Comparison of ENCODE assay signal across 22 cellular contexts in the genomic region with DNA sequence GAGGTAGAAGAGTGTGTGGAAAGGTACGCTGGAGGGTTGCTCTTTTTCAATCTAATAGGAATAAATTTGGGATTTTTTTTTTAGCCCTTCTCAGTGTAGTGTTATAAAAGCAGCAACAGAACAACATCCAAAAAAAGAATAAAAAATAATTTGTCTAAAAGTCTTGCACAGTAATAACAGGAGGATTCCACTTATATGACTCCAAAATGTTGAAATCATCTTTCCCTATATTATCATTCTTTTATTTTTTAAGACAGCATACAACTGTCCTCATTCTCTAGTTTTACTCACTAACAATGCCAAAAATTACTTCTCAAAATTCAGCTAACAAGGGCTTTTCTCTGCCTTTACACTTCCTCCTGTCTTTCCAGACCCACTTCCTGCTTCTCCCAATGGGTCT. TPM values are rescaled to one million over a fixed set of nuclear protein-coding genes. Genes with fewer than 3 reads are reported as not detected.
DNase-seq lines count a peak whose midpoint lies in the region; ATAC-seq, FAIRE-seq and TF ChIP-seq lines count a peak whose summit lies in the region.
"Had no signal": no experiment of that assay in that cellular context is flagged by ENCODE, and none has a peak within 500 bp of the region (broad histone marks: within the 10 kb centered on the region; RNA-seq: fewer than 3 reads in every experiment).

No MANE protein-coding gene starts in this region.

- H3K4me3 ChIP-seq in K562, result no peak overlapping the region
- H3K4me3 ChIP-seq: gastroesophageal sphincter, psoas muscle, upper lobe of right lung had no signal

- H3K27ac Mint-ChIP-seq in T-helper 1 cell treated with Interleukin-12 subunit alpha and Interleukin-12 subunit beta and Interleukin-4 antibody, amounts not matched to agents 30 μg/mL and 1 μg/mL, for 36 hours, result peak overlapping the region; percentile 71
- H3K27ac Mint-ChIP-seq in HFFc6 (peak overlapping the region; percentile 7; the same call in 1 of the 2 replicates), nephron (peak overlapping the region in 2 of 3 experiments; percentile 11 to 59)
- H3K27ac Mint-ChIP-seq: nephron progenitor cell had no signal

- WGBS in K562 (ENCODE audit: insufficient coverage, low coverage, missing lambda C conversion rate), result 13% methylated on average over 1 of the region's 1 CpG

- peaks cover 11% of the 10 kb centered on the region for H3K9me3 Mint-ChIP-seq in T-helper 1 cell treated with Interleukin-12 subunit alpha and Interleukin-12 subunit beta and Interleukin-4 antibody, amounts not matched to agents 30 μg/mL and 1 μg/mL, for 36 hours
- H3K9me3 Mint-ChIP-seq in HFFc6, result peaks cover 14% of the 10 kb centered on the region
- H3K9me3 Mint-ChIP-seq in nephron, result peaks cover 13% of the 10 kb centered on the region

- H3K27me3 Mint-ChIP-seq in T-helper 1 cell treated with Interleukin-12 subunit alpha and Interleukin-12 subunit beta and Interleukin-4 antibody, amounts not matched to agents 30 μg/mL and 1 μg/mL, for 36 hours (ENCODE audit: low read depth), result no peaks in the 10 kb centered on the region
- H3K27me3 Mint-ChIP-seq in HFFc6 (ENCODE audit: insufficient read depth), result peaks cover 28% of the 10 kb centered on the region
- H3K27me3 Mint-ChIP-seq in nephron (ENCODE audit: low read depth), result peaks cover 8% of the 10 kb centered on the region

- H2AFZ ChIP-seq in K562 (ENCODE audit: low read depth, low read length), result no peak overlapping the region

- ATAC-seq in K562 (no peak), GM18870 (IDR thresholded peaks at IDR 0.05; ENCODE audit: unreplicated experiment) (no peak)
- ATAC-seq: Panc1 had no signal

- no peak overlapping the region for H3K4me2 ChIP-seq in K562 (ENCODE audit: insufficient read depth, low read length)

- POLR2A ChIA-PET in K562 (lab: Yijun Ruan, JAX), result interaction anchor here (0.7 kb wide), 1 partner anchor 45 kb away, joined by 3 read pairs; no protein-coding TSS in a partner anchor

- FAIRE-seq in K562 (lab: Jason Lieb, UNC), result no peak

- BruUV-seq in K562 (replicated peaks; lab: Mats Ljungman, UMichigan), result no TSS peak

- no peaks in the 10 kb centered on the region for H3K36me3 ChIP-seq in K562 (ENCODE audit: control insufficient read depth, insufficient read depth, low read length)
- H3K36me3 ChIP-seq: brain microvascular endothelial cell, gastroesophageal sphincter, upper lobe of right lung had no signal

- H3K4me1 Mint-ChIP-seq in T-helper 1 cell treated with Interleukin-12 subunit alpha and Interleukin-12 subunit beta and Interleukin-4 antibody, amounts not matched to agents 30 μg/mL and 1 μg/mL, for 36 hours (ENCODE audit: low read depth), result peaks cover 55% of the 10 kb centered on the region
- H3K4me1 Mint-ChIP-seq in HFFc6 (ENCODE audit: low read depth) (peaks cover 8% of the 10 kb centered on the region; the same call in 1 of the 2 replicates), nephron (peaks cover 14% of the 10 kb centered on the region)

- CTCF ChIA-PET in K562 (lab: Yijun Ruan, JAX; ENCODE audit: low intra/inter-chr PET ratio), result interaction anchor here (1.1 kb wide), 1 partner anchor 55 kb away, joined by 6 read pairs; the partner anchor contains the start of gene RBM17

- no peak for TF ChIP-seq POLR2A in K562 (conservative IDR thresholded peaks at IDR 0.05)

- DNase-seq in T-helper 1 cell (no peak), HFFc6 (no peak), K562 (ENCODE audit: extremely low read depth in 1 of 4, low spot score in 3 of 4) (no peak), GM13977 (ENCODE audit: low spot score) (no peak), amygdala (lab: John Stamatoyannopoulos, UW) (no peak)
- DNase-seq: 8988T, brain microvascular endothelial cell, C1 segment of cervical spinal cord, cortex of kidney, DMS79, NCI-H1694 treated with DMSO at 0.1 percent for 48 hours, NCI-H226, nephron progenitor cell, psoas muscle, upper lobe of right lung had no signal

- H3K79me2 ChIP-seq in K562 (ENCODE audit: control insufficient read depth, insufficient read depth, low read length), result no peaks in the 10 kb centered on the region

- TF ChIP-seq CTCF in HFFc6 (IDR thresholded peaks at IDR 0.05) (no peak), K562 (IDR thresholded peaks at IDR 0.05 in 2 of 3, conservative IDR thresholded peaks at IDR 0.05 in 1 of 3; ENCODE audit: insufficient read depth in 2 of 3, low read depth in 1 of 3, low read length in 3 of 3) (no peak), nephron (IDR thresholded peaks at IDR 0.05; ENCODE audit: unreplicated experiment in 3 of 3) (no peak), GM13977 (IDR thresholded peaks at IDR 0.05; ENCODE audit: extremely low read depth, insufficient read depth, missing control alignments) (no peak)

- peaks cover 5 to 6% of the 10 kb centered on the region in 2 experiments; a peak in 3 of 5 replicates for H3K4me1 ChIP-seq in K562 (replicated peaks in 1 of 2; ENCODE audit: control insufficient read depth in 2 of 2, insufficient read depth in 2 of 2, low read length in 2 of 2)
- H3K4me1 ChIP-seq: psoas muscle, upper lobe of right lung had no signal

- no peak for TF ChIP-seq EP300 in K562 (IDR thresholded peaks at IDR 0.05; ENCODE audit: low read length)

- peak overlapping the region; percentile 36; the same call in 1 of the 3 replicates for H3K27ac ChIP-seq in K562 (ENCODE audit: extremely low read depth, low read depth, low read length)
- H3K27ac ChIP-seq: brain microvascular endothelial cell, psoas muscle, upper lobe of right lung had no signal

- H3K27me3 ChIP-seq in K562 (ENCODE audit: control insufficient read depth in 2 of 2, insufficient read depth in 2 of 2, low read length in 2 of 2), result peaks cover 3 to 12% of the 10 kb centered on the region in 2 experiments; a peak in 3 of 5 replicates
- H3K27me3 ChIP-seq: brain microvascular endothelial cell, gastroesophageal sphincter, upper lobe of right lung had no signal

- in situ Hi-C loops in K562 (cut with MboI), result no loop called here
- in situ Hi-C loops in GM13977 (cut with MboI; ENCODE audit: low pct_unique_long_range_greater_than_20kb, low sequenced_read_pairs, unreplicated experiment), result no loop called here

- H3K9ac ChIP-seq in K562 (ENCODE audit: insufficient read depth in 1 of 2, low read depth in 2 of 2, low read length in 2 of 2), result no peak overlapping the region

- TF ChIP-seq RAD21 in K562 (CRISPR knock-in tag; conservative IDR thresholded peaks at IDR 0.05 in 1 of 2, IDR thresholded peaks at IDR 0.05 in 1 of 2), result no peak

- H3K36me3 Mint-ChIP-seq in T-helper 1 cell treated with Interleukin-12 subunit alpha and Interleukin-12 subunit beta and Interleukin-4 antibody, amounts not matched to agents 30 μg/mL and 1 μg/mL, for 36 hours (ENCODE audit: low read depth), result peaks cover 74% of the 10 kb centered on the region
- H3K36me3 Mint-ChIP-seq in HFFc6 (ENCODE audit: low read depth) (peaks cover 12% of the 10 kb centered on the region), nephron (ENCODE audit: low read depth) (no peaks in the 10 kb centered on the region)

- no peaks in the 10 kb centered on the region for H4K20me1 ChIP-seq in K562 (replicated peaks; ENCODE audit: control insufficient read depth, insufficient read depth, low read length)

- no peaks in the 10 kb centered on the region for H3K9me1 ChIP-seq in K562 (ENCODE audit: control insufficient read depth, insufficient read depth, low read length)

- no peaks in the 10 kb centered on the region for H3K9me3 ChIP-seq in K562 (replicated peaks; ENCODE audit: control insufficient read depth, insufficient read depth, low read depth, low read length)
- H3K9me3 ChIP-seq: upper lobe of right lung had no signal

- no peak overlapping the region for H3K4me3 Mint-ChIP-seq in T-helper 1 cell treated with Interleukin-12 subunit alpha and Interleukin-12 subunit beta and Interleukin-4 antibody, amounts not matched to agents 30 μg/mL and 1 μg/mL, for 36 hours
- H3K4me3 Mint-ChIP-seq in HFFc6 (no peak overlapping the region), nephron (no peak overlapping the region)
- H3K4me3 Mint-ChIP-seq: nephron progenitor cell had no signal

- intact Hi-C loops in K562 (cut with micrococcal nuclease), result no loop called here

RNA-seq across cellular contexts. Expression of gene IL2RA, which starts 27.8 kb away (rescaled TPM):
- total RNA-seq in HFFc6 (2021; fragmentation: NEBNext Ultra II Directional; extraction: Animal tissue kit (Norgen Biotek cat#: 25700)), result not detected
- not detected in 2 replicates for total RNA-seq in K562 (2011; cell fraction: chromatin; rRNA removed; ENCODE audit: low replicate concordance)
- not detected in 2 replicates for total RNA-seq in K562 (2011; cell fraction: nucleolus; rRNA removed)
- total RNA-seq in K562 (2011; cell fraction: nucleoplasm; rRNA removed), result not detected in 2 replicates
- total RNA-seq in K562 (2014; rRNA removed), result not detected in 2 replicates
- not detected in 2 replicates for total RNA-seq in K562 (2014; rRNA removed; fragmentation: Illumina TruSeq; extraction: Trizol)
- total RNA-seq in K562 (2015; rRNA removed; fragmentation: Illumina TruSeq; extraction: Trizol), result not detected in 2 replicates
- total RNA-seq in K562 (2021), result 0.95 and 1.1 TPM in 2 replicates
- polyA plus RNA-seq in K562 (2011; rRNA removed), result not detected in 2 replicates
- not detected in 2 replicates for polyA plus RNA-seq in K562 (2011; cell fraction: cytosol; rRNA removed)
- not detected in 2 replicates for polyA plus RNA-seq in K562 (2011; cell fraction: nucleus; rRNA removed)
- 0.03 and 0.19 TPM in 2 replicates for polyA plus RNA-seq in K562 (2012)
- not detected in 2 replicates for polyA plus RNA-seq in K562 (2014; fragmentation: Illumina TruSeq; extraction: Trizol)
- polyA plus RNA-seq in K562 (2014; fragmentation: Nextera tagmentation; extraction: Ambion mirVana), result not detected
- not detected in 2 replicates for polyA plus RNA-seq in K562 (2014; rRNA removed)
- not detected in 2 replicates for polyA minus RNA-seq in K562 (2011; rRNA and poly(A)+ RNA removed)
- not detected in 2 replicates for polyA minus RNA-seq in K562 (2011; cell fraction: cytosol; rRNA and poly(A)+ RNA removed)
- polyA minus RNA-seq in K562 (2011; cell fraction: nucleus; rRNA and poly(A)+ RNA removed), result not detected in 2 replicates
- total RNA-seq: epithelial cell of proximal tubule, M059J had no signal

RNA-seq across cellular contexts. Expression of gene RBM17, which starts 54.5 kb away (rescaled TPM):
- total RNA-seq in HFFc6 (2021; fragmentation: NEBNext Ultra II Directional; extraction: Animal tissue kit (Norgen Biotek cat#: 25700)), result 10 to 100 TPM; 53.4 to 75.2 (median 66.3) TPM
- total RNA-seq in K562 (2011; cell fraction: chromatin; rRNA removed; ENCODE audit: low replicate concordance), result 96.3 and 236 TPM in 2 replicates
- 32.2 and 43.0 TPM in 2 replicates for total RNA-seq in K562 (2011; cell fraction: nucleolus; rRNA removed)
- total RNA-seq in K562 (2011; cell fraction: nucleoplasm; rRNA removed), result 66.7 and 73.8 TPM in 2 replicates
- 82.8 and 86.5 TPM in 2 replicates for total RNA-seq in K562 (2014; rRNA removed)
- total RNA-seq in K562 (2014; rRNA removed; fragmentation: Illumina TruSeq; extraction: Trizol), result 124 and 148 TPM in 2 replicates
- 123 and 125 TPM in 2 replicates for total RNA-seq in K562 (2015; rRNA removed; fragmentation: Illumina TruSeq; extraction: Trizol)
- total RNA-seq in K562 (2021), result 144 and 145 TPM in 2 replicates
- 51.7 and 53.2 TPM in 2 replicates for polyA plus RNA-seq in K562 (2011; rRNA removed)
- polyA plus RNA-seq in K562 (2011; cell fraction: cytosol; rRNA removed), result 15.8 and 25.6 TPM in 2 replicates
- polyA plus RNA-seq in K562 (2011; cell fraction: nucleus; rRNA removed), result 113 and 117 TPM in 2 replicates
- 102 and 131 TPM in 2 replicates for polyA plus RNA-seq in K562 (2012)
- 194 and 217 TPM in 2 replicates for polyA plus RNA-seq in K562 (2014; fragmentation: Illumina TruSeq; extraction: Trizol)
- polyA plus RNA-seq in K562 (2014; fragmentation: Nextera tagmentation; extraction: Ambion mirVana), result 10 to 100 TPM; 23.6 to 25.8 TPM
- polyA plus RNA-seq in K562 (2014; rRNA removed), result 139 and 141 TPM in 2 replicates
- 33.3 and 36.7 TPM in 2 replicates for polyA minus RNA-seq in K562 (2011; rRNA and poly(A)+ RNA removed)
- 27.6 and 31.4 TPM in 2 replicates for polyA minus RNA-seq in K562 (2011; cell fraction: cytosol; rRNA and poly(A)+ RNA removed)
- 27.5 and 50.4 TPM in 2 replicates for polyA minus RNA-seq in K562 (2011; cell fraction: nucleus; rRNA and poly(A)+ RNA removed)

RNA-seq across cellular contexts. Expression of gene IL15RA, which starts 57.0 kb away (rescaled TPM):
- total RNA-seq in HFFc6 (2021; fragmentation: NEBNext Ultra II Directional; extraction: Animal tissue kit (Norgen Biotek cat#: 25700)), result 1 to 10 TPM; 1.5 to 3.2 (median 1.9) TPM
- 12.8 and 14.2 TPM in 2 replicates for total RNA-seq in K562 (2011; cell fraction: chromatin; rRNA removed; ENCODE audit: low replicate concordance)
- 16.7 and 17.9 TPM in 2 replicates for total RNA-seq in K562 (2011; cell fraction: nucleolus; rRNA removed)
- 13.9 and 18.0 TPM in 2 replicates for total RNA-seq in K562 (2011; cell fraction: nucleoplasm; rRNA removed)
- total RNA-seq in K562 (2014; rRNA removed) (9.8 and 10.1 TPM in 2 replicates), K562 (2014; rRNA removed; fragmentation: Illumina TruSeq; extraction: Trizol) (4.0 and 4.5 TPM in 2 replicates), K562 (2015; rRNA removed; fragmentation: Illumina TruSeq; extraction: Trizol) (4.7 and 5.2 TPM in 2 replicates), K562 (2021) (9.4 and 11.7 TPM in 2 replicates)
- polyA plus RNA-seq in K562 (2011; rRNA removed) (8.0 and 18.3 TPM in 2 replicates), K562 (2014; fragmentation: Illumina TruSeq; extraction: Trizol) (10.6 and 11.2 TPM in 2 replicates), K562 (2014; fragmentation: Nextera tagmentation; extraction: Ambion mirVana) (1 to 10 TPM; 1.2 to 2.0 TPM), K562 (2014; rRNA removed) (8.7 and 9.9 TPM in 2 replicates)
- polyA plus RNA-seq in K562 (2011; cell fraction: cytosol; rRNA removed), result 20.1 and 26.7 TPM in 2 replicates
- 12.0 and 12.3 TPM in 2 replicates for polyA plus RNA-seq in K562 (2011; cell fraction: nucleus; rRNA removed)
- 5.6 and 11.1 TPM in 2 replicates for polyA plus RNA-seq in K562 (2012)
- polyA minus RNA-seq in K562 (2011; rRNA and poly(A)+ RNA removed), result 4.5 and 4.7 TPM in 2 replicates
- polyA minus RNA-seq in K562 (2011; cell fraction: cytosol; rRNA and poly(A)+ RNA removed), result 10.1 and 10.2 TPM in 2 replicates
- polyA minus RNA-seq in K562 (2011; cell fraction: nucleus; rRNA and poly(A)+ RNA removed), result 2.9 and 3.1 TPM in 2 replicates

Comparison
In these comparisons a context has a peak if more than half of its experiments do, and no peak if none do; other contexts are left out.
1. H3K27ac Mint-ChIP-seq: peak in every context shown above with its lines; median percentile 71 in T-helper 1 cell treated with Interleukin-12 subunit alpha and Interleukin-12 subunit beta and Interleukin-4 antibody, amounts not matched to agents 30 μg/mL and 1 μg/mL, for 36 hours; 35 in nephron; 7 in HFFc6.